7 cellular contexts compared by ENCODE assay signal in genomic region chr16:29194185-29194844, GRCh38.
DNase-seq lines count a peak whose midpoint lies in the region; ATAC-seq and TF ChIP-seq lines count a peak whose summit lies in the region.
"Not testable (repeated sequence)": the region's sequence is repeated elsewhere in the genome, so short reads cannot be mapped to it uniquely, and the experiment has no call there.

No MANE protein-coding gene starts in this region.

- not testable (repeated sequence) for H3K36me3 Mint-ChIP-seq in GM23338 (ENCODE audit: low read depth); natural killer cell treated with Interleukin-12 subunit alpha and Interleukin-12 subunit beta and Interleukin-15 and Interleukin-18, amount 100 ng/mL, for 72 hours

- not testable (repeated sequence) for H3K4me3 Mint-ChIP-seq in GM23338; natural killer cell treated with Interleukin-12 subunit alpha and Interleukin-12 subunit beta and Interleukin-15 and Interleukin-18, amount 100 ng/mL, for 72 hours

- H3K4me1 ChIP-seq in GM23338 (ENCODE audit: insufficient read depth); upper lobe of right lung: not testable (repeated sequence)
- H3K4me1 ChIP-seq in esophagus muscularis mucosa = peaks cover 0 to 46% (median 41%) of the 10 kb centered on the region in 4 donors

- not testable (repeated sequence) for H3K4me2 ChIP-seq in GM23338

- H3K4me1 Mint-ChIP-seq in GM23338 = not testable (repeated sequence)
- H3K4me1 Mint-ChIP-seq in natural killer cell treated with Interleukin-12 subunit alpha and Interleukin-12 subunit beta and Interleukin-15 and Interleukin-18, amount 100 ng/mL, for 72 hours (ENCODE audit: low read depth in 2 of 2) = peaks cover 16 to 20% of the 10 kb centered on the region in 2 donors

- H2AFZ ChIP-seq in GM23338 = not testable (repeated sequence)

- not testable (repeated sequence) for H3K9me3 ChIP-seq in esophagus muscularis mucosa, upper lobe of right lung

- H3F3A ChIP-seq in GM23338 (replicated peaks; ENCODE audit: low read depth) = not testable (repeated sequence)

- not testable (repeated sequence) for H3K27me3 ChIP-seq in GM23338 (ENCODE audit: insufficient read depth); esophagus muscularis mucosa; upper lobe of right lung

- H3K4me3 ChIP-seq in GM23338, esophagus muscularis mucosa, skin epidermis, upper lobe of right lung: not testable (repeated sequence)

- not testable (repeated sequence) for H3K27ac ChIP-seq in GM23338 (ENCODE audit: low read depth)
- H3K27ac ChIP-seq in esophagus muscularis mucosa (replicated peaks in 1 of 4) = peak overlapping the region in 3 of 4 donors; percentile 55 to 72 (median 69)
- H3K27ac ChIP-seq in skin epidermis = peak overlapping the region in 14 of 21 experiments; percentile 21 to 82 (median 48)
- peak overlapping the region; percentile 32 for H3K27ac ChIP-seq in upper lobe of right lung

- WGBS in esophagus muscularis mucosa = 92% methylated on average over 18 of the region's 21 CpGs

- H3K27me3 Mint-ChIP-seq in GM23338 (ENCODE audit: insufficient read depth, low read depth, poor library complexity); natural killer cell treated with Interleukin-12 subunit alpha and Interleukin-12 subunit beta and Interleukin-15 and Interleukin-18, amount 100 ng/mL, for 72 hours: not testable (repeated sequence)

- intact Hi-C loops in esophagus muscularis mucosa (cut with DNase I); upper lobe of right lung (cut with DNase I): not testable (repeated sequence)

- DNase-seq in GM23338 (ENCODE audit: low spot score); esophagus muscularis mucosa (ENCODE audit: extremely low spot score): not testable (repeated sequence)
- DNase-seq in activated CD8-positive, alpha-beta memory T cell treated with anti-CD3 and anti-CD28 coated beads, Interleukin-2, amount 50 U/mL, for 48 hours = peak; percentile 3
- DNase-seq in islet precursor cell (peak; percentile 13), upper lobe of right lung (peak; percentile 41)
- DNase-seq in natural killer cell treated with Interleukin-12 subunit alpha and Interleukin-12 subunit beta and Interleukin-15 and Interleukin-18, amount 100 ng/mL, for 72 hours (ENCODE audit: low spot score) = peak; percentile 28

- H3K36me3 ChIP-seq in GM23338 (ENCODE audit: insufficient read depth); esophagus muscularis mucosa; upper lobe of right lung: not testable (repeated sequence)

- TF ChIP-seq CTCF in GM23338 (conservative IDR thresholded peaks at IDR 0.05; ENCODE audit: low read depth in 2 of 2); esophagus muscularis mucosa (IDR thresholded peaks at IDR 0.05); upper lobe of right lung (IDR thresholded peaks at IDR 0.05): not testable (repeated sequence)

- TF ChIP-seq POLR2A in esophagus muscularis mucosa (IDR thresholded peaks at IDR 0.05; ENCODE audit: low read depth) = not testable (repeated sequence)

- not testable (repeated sequence) for TF ChIP-seq EP300 in esophagus muscularis mucosa (IDR thresholded peaks at IDR 0.05)

- H3K79me2 ChIP-seq in GM23338 (replicated peaks; ENCODE audit: insufficient read depth) = not testable (repeated sequence)

- H4K20me1 ChIP-seq in GM23338 (replicated peaks; ENCODE audit: insufficient read depth) = not testable (repeated sequence)

- not testable (repeated sequence) for H3K9me3 Mint-ChIP-seq in GM23338; natural killer cell treated with Interleukin-12 subunit alpha and Interleukin-12 subunit beta and Interleukin-15 and Interleukin-18, amount 100 ng/mL, for 72 hours

- H3K27ac Mint-ChIP-seq in GM23338; natural killer cell treated with Interleukin-12 subunit alpha and Interleukin-12 subunit beta and Interleukin-15 and Interleukin-18, amount 100 ng/mL, for 72 hours: not testable (repeated sequence)

- peak; percentile 41; the same call in 2 of the 3 replicates for ATAC-seq in GM23338
- not testable (repeated sequence) for ATAC-seq in natural killer cell treated with Interleukin-12 subunit alpha and Interleukin-12 subunit beta and Interleukin-15 and Interleukin-18, amount 100 ng/mL, for 72 hours; upper lobe of right lung

- H3K9me2 ChIP-seq in GM23338 (ENCODE audit: insufficient read depth) = not testable (repeated sequence)
